In genomic region chr21:39647476-39647875, GRCh38 we compare ENCODE assay signal across 17 cellular contexts. TPM values are rescaled to one million over a fixed set of nuclear protein-coding genes. Genes with fewer than 3 reads are reported as not detected.
DNase-seq lines count a peak whose midpoint lies in the region; ATAC-seq and TF ChIP-seq lines count a peak whose summit lies in the region.
"Had no signal": no experiment of that assay in that cellular context is flagged by ENCODE, and none has a peak within 500 bp of the region (broad histone marks: within the 10 kb centered on the region; RNA-seq: fewer than 3 reads in every experiment).

No MANE protein-coding gene starts in this region.

- DNase-seq in Daoy (ENCODE audit: low read depth), result peak; percentile 90
- DNase-seq in LoVo (ENCODE audit: low spot score), result peak; percentile 77
- peak; percentile 78 for DNase-seq in astrocyte of the spinal cord (ENCODE audit: low read depth, low spot score)
- DNase-seq in kidney epithelial cell (ENCODE audit: low read depth), result peak; percentile 57
- DNase-seq in GOT3 (lab: John Stamatoyannopoulos, UW), result no peak
- no peak for DNase-seq in NCI-H2227 (lab: John Stamatoyannopoulos, UW; ENCODE audit: unreplicated experiment)
- DNase-seq: body of pancreas; effector memory CD4-positive, alpha-beta T cell; H7; midbrain; NCI-H2081 treated with DMSO at 0.1 percent for 48 hours; NCI-H82; SHP77 treated with DMSO at 0.1 percent for 48 hours; spleen had no signal

- in situ Hi-C loops in astrocyte of the spinal cord (cut with HindIII; ENCODE audit: low sequenced_read_pairs), result no loop called here

- peaks cover 6% of the 10 kb centered on the region for H3K36me3 ChIP-seq in kidney epithelial cell (ENCODE audit: control insufficient read depth, insufficient read depth, low read length)
- H3K36me3 ChIP-seq: spleen had no signal

- H3K27me3 ChIP-seq in kidney epithelial cell (ENCODE audit: control insufficient read depth, insufficient read depth, low read length), result no peaks in the 10 kb centered on the region
- H3K27me3 ChIP-seq: body of pancreas had no signal

- TF ChIP-seq CTCF in astrocyte of the spinal cord (IDR thresholded peaks at IDR 0.05; ENCODE audit: low read depth, low read length) (no peak), kidney epithelial cell (IDR thresholded peaks at IDR 0.05; ENCODE audit: insufficient read depth, low read length, poor library complexity, severe bottlenecking) (no peak)

- ATAC-seq in HG02759 (IDR thresholded peaks at IDR 0.05; ENCODE audit: unreplicated experiment), result no peak
- ATAC-seq in HG02840 (IDR thresholded peaks at IDR 0.05; ENCODE audit: low FRiP score, unreplicated experiment), result no peak
- ATAC-seq: body of pancreas had no signal

- H3K4me3 ChIP-seq in astrocyte of the spinal cord (ENCODE audit: low read depth, low read length), result no peak overlapping the region
- no peak overlapping the region for H3K4me3 ChIP-seq in kidney epithelial cell (ENCODE audit: low read depth, low read length)
- H3K4me3 ChIP-seq: body of pancreas, spleen had no signal

RNA-seq across cellular contexts. Expression of gene B3GALT5, which starts 34.7 kb away (rescaled TPM):
- 0.57 and 1.8 TPM in 2 replicates for total RNA-seq in Daoy (2014; rRNA removed; shearing (Covaris generic))
- 4.3 and 5.8 TPM in 2 replicates for total RNA-seq in kidney epithelial cell
- total RNA-seq: omental fat pad had no signal

Comparison
In these comparisons a context has a peak if more than half of its experiments do, and no peak if none do; other contexts are left out.
1. DNase-seq: peak in Daoy (single experiment), LoVo (single experiment), astrocyte of the spinal cord (single experiment) and kidney epithelial cell (single experiment); none in GOT3 (single experiment) and NCI-H2227 (single experiment).